Comparison of ENCODE assay signal across 20 cellular contexts in genomic region chr2:130828461-130828860, GRCh38. TPM values are rescaled to one million over a fixed set of nuclear protein-coding genes. Genes with fewer than 3 reads are reported as not detected.
DNase-seq lines count a peak whose midpoint lies in the region; ATAC-seq and TF ChIP-seq lines count a peak whose summit lies in the region.
"Had no signal": no experiment of that assay in that cellular context is flagged by ENCODE, and none has a peak within 500 bp of the region (broad histone marks: within the 10 kb centered on the region; RNA-seq: fewer than 3 reads in every experiment).

No MANE protein-coding gene starts in this region.

- peak; percentile 26 for DNase-seq in HPDE6-E6E7 (ENCODE audit: extremely low spot score)
- peak; percentile 69 for DNase-seq in SW480 (ENCODE audit: low spot score)
- peak; percentile 32 for DNase-seq in lower lobe of right lung
- DNase-seq in HEK293T (ENCODE audit: extremely low spot score): no peak
- DNase-seq in thyroid gland: no peak
- DNase-seq in activated CD8-positive, alpha-beta memory T cell treated with anti-CD3 and anti-CD28 coated beads, Interleukin-2, amount 50 U/mL, for 48 hours: no peak
- DNase-seq: C1 segment of cervical spinal cord; central memory CD4-positive, alpha-beta T cell; DMS 273 treated with DMSO at 0.1 percent for 48 hours; mesenchymal stem cell; NCI-H1048; NCI-H1694 treated with DMSO at 0.1 percent for 48 hours; NCI-H2171 treated with DMSO at 0.1 percent for 48 hours; NCI-H524 treated with DMSO at 0.1 percent for 48 hours; stimulated activated CD4-positive, alpha-beta T cell treated with anti-CD3 and anti-CD28 coated beads, Interleukin-2, amount 100 ng/mL, for 24 hours had no signal

- CTCF ChIA-PET in HEK293T (lab: Yijun Ruan, JAX): interaction anchor here (0.5 kb wide), 1 partner anchor 52 kb away, joined by 3 read pairs; no protein-coding TSS in a partner anchor

- H3K4me1 ChIP-seq in BLaER1 (peaks cover 65% of the 10 kb centered on the region), lower lobe of right lung (no peaks in the 10 kb centered on the region), thyroid gland (peaks cover 21 to 25% of the 10 kb centered on the region in 2 donors)

- TF ChIP-seq CTCF in lower lobe of right lung (IDR thresholded peaks at IDR 0.05) (no peak), thyroid gland (IDR thresholded peaks at IDR 0.05) (no peak)

- intact Hi-C loops in lower lobe of right lung (cut with DNase I) (no loop called here), thyroid gland (cut with DNase I) (no loop called here)

- no peaks in the 10 kb centered on the region for H4K20me1 ChIP-seq in BLaER1

- H3K9me3 ChIP-seq in BLaER1 (no peaks in the 10 kb centered on the region), lower lobe of right lung (no peaks in the 10 kb centered on the region), thyroid gland (no peaks in the 10 kb centered on the region)

- POLR2A ChIA-PET in HEK293T (lab: Yijun Ruan, JAX): no interaction called here

- 75 to 88% methylated on average over 2 to 5 of the region's 5 CpGs for WGBS in thyroid gland, 2 donors

- peak overlapping the region; percentile 82; the same call in 1 of the 2 replicates for H3K4me2 ChIP-seq in BLaER1

- H3K27me3 ChIP-seq in BLaER1 (no peaks in the 10 kb centered on the region), lower lobe of right lung (ENCODE audit: low read depth) (peaks cover 17% of the 10 kb centered on the region), thyroid gland (no peaks in the 10 kb centered on the region)

- ATAC-seq in lower lobe of right lung (no peak), GM19023 (IDR thresholded peaks at IDR 0.05; ENCODE audit: unreplicated experiment) (no peak)
- ATAC-seq: activated T-helper 17 cell treated with anti-CD3 and anti-CD28 coated beads, Interleukin-2, amount 50 U/mL, for 72 hours; HepG2 had no signal

- H3K36me3 ChIP-seq in BLaER1 (no peaks in the 10 kb centered on the region), lower lobe of right lung (no peaks in the 10 kb centered on the region), thyroid gland (no peaks in the 10 kb centered on the region)

- H3K27ac ChIP-seq in BLaER1 (no peak overlapping the region), lower lobe of right lung (no peak overlapping the region), thyroid gland (no peak overlapping the region)

- TF ChIP-seq POLR2A in thyroid gland (IDR thresholded peaks at IDR 0.05): no peak

- no peak overlapping the region for H3K4me3 ChIP-seq in BLaER1
- H3K4me3 ChIP-seq in lower lobe of right lung: no peak overlapping the region
- H3K4me3 ChIP-seq in thyroid gland (replicated peaks in 1 of 3): no peak overlapping the region

- no peak overlapping the region for H3K9ac ChIP-seq in BLaER1

TF ChIP-seq in HEK293T, 16 proteins besides CTCF, POLR2A, EP300 and RAD21:
- TF ChIP-seq CTBP1 (IDR thresholded peaks at IDR 0.05; ENCODE audit: borderline replicate concordance) (no peak), PKNOX1 (IDR thresholded peaks at IDR 0.05) (no peak), L3MBTL2 (conservative IDR thresholded peaks at IDR 0.05) (no peak), SP1 (IDR thresholded peaks at IDR 0.05) (no peak), ARNT (IDR thresholded peaks at IDR 0.05) (no peak), FOXK2 (IDR thresholded peaks at IDR 0.05) (no peak), ELF4 (IDR thresholded peaks at IDR 0.05) (no peak), SUZ12 (IDR thresholded peaks at IDR 0.05) (no peak)

RNA-seq across cellular contexts. Expression of gene ARHGEF4, which starts 8.3 kb away (rescaled TPM):
- total RNA-seq in lower lobe of right lung (9.1 TPM), thyroid gland (10 to 100 TPM; 15.6 to 24.3 (median 22.5) TPM)
- total RNA-seq: activated T-helper 17 cell treated with anti-CD3 and anti-CD28 coated beads, Interleukin-2, amount 50 U/mL, for 72 hours; endothelial cell of umbilical vein had no signal

Comparison
In these comparisons a context has a peak if more than half of its experiments do, and no peak if none do; other contexts are left out.
1. DNase-seq: peak in HPDE6-E6E7 (single experiment), SW480 (single experiment) and lower lobe of right lung (single experiment); none in HEK293T (single experiment), thyroid gland (0 of 2) and activated CD8-positive, alpha-beta memory T cell treated with anti-CD3 and anti-CD28 coated beads, Interleukin-2, amount 50 U/mL, for 48 hours (single experiment).